11 cellular contexts compared by ENCODE assay signal in the genomic region with DNA sequence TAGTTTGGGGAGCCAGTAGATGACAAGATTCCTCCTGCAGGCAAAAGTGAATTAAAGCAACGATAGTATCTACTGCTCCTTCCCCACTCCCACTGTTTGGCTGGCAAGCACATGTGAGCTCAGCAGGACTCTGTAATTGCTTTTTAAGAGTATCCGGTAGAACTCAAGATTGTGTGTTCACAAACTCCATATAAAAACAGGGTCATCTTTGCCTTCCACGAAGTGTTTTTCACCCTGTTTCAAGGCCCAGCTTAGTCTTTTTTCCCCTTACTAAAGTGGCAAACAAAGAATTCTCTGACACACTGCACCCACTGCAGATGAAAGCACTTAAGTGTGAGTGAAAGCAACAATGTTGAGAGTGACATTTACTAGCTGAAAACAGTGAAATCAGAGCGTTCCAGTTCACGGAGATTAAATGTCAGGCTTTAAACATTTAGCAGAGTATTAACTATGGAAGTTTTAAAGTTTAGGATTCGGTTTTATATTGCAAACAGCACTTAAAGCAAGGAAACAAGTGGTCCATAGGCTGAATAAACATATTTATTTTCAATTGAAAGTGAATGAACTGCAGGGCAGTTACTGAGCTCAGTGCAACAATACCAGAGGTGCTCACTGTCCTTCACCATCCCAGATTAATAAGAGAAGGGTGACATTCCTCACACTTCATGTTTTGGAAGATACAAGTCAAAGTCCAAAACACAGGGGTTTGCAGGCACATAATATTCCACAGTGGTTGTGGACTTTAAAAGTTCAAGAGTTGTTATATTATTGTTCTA.
A peak's percentile ranks its signal among the peaks of the same experiment; 100 is the strongest.
DNase-seq lines count a peak whose midpoint lies in the region; ATAC-seq, FAIRE-seq and TF ChIP-seq lines count a peak whose summit lies in the region.
"Had no signal": no experiment of that assay in that cellular context is flagged by ENCODE, and none has a peak within 500 bp of the region (broad histone marks: within the 10 kb centered on the region; RNA-seq: fewer than 3 reads in every experiment).

No MANE protein-coding gene starts in this region.

- DNase-seq in NCI-H2107 treated with DMSO at 0.1 percent for 48 hours (lab: John Stamatoyannopoulos, UW; ENCODE audit: unreplicated experiment) (peak; percentile 68), NCI-H2107 (lab: John Stamatoyannopoulos, UW) (no peak), mesenchymal stem cell (peak; percentile 38), upper lobe of right lung (no peak), HTR-8/SVneo (ENCODE audit: insufficient read length, low spot score) (no peak)
- DNase-seq in central memory CD4-positive, alpha-beta T cell, result no peak
- DNase-seq: activated T-cell treated with anti-CD3 and anti-CD28 coated beads, Interleukin-2, amount 50 U/mL, for 4 hours; naive B cell; SIG-M5 had no signal

- H3K4me1 ChIP-seq in mesenchymal stem cell (ENCODE audit: control insufficient read depth, insufficient read depth, low read depth, low read length) (peaks cover 5% of the 10 kb centered on the region), upper lobe of right lung (peaks cover 13% of the 10 kb centered on the region)

- H3K4me2 ChIP-seq in mesenchymal stem cell (ENCODE audit: low read length, poor library complexity, severe bottlenecking), result no peak overlapping the region

- no peak overlapping the region for H3K4ac ChIP-seq in mesenchymal stem cell (ENCODE audit: low read depth in 1 of 2, low read length in 2 of 2)

- H3K9ac ChIP-seq in mesenchymal stem cell (ENCODE audit: low read length), result peak overlapping the region; percentile 69

- TF ChIP-seq CTCF in upper lobe of right lung (IDR thresholded peaks at IDR 0.05), result no peak

- H3K27me3 ChIP-seq in mesenchymal stem cell (ENCODE audit: control insufficient read depth in 1 of 2, insufficient read depth in 1 of 2, low read length in 2 of 2), result no peaks in the 10 kb centered on the region
- H3K27me3 ChIP-seq in upper lobe of right lung, result no peaks in the 10 kb centered on the region

- no peak overlapping the region for H2AFZ ChIP-seq in mesenchymal stem cell (ENCODE audit: low read depth, low read length)

- FAIRE-seq in HTR-8/SVneo (lab: Jason Lieb, UNC), result no peak

- H2BK12ac ChIP-seq in mesenchymal stem cell (ENCODE audit: low read length in 2 of 2), result no peak overlapping the region

- H4K91ac ChIP-seq in mesenchymal stem cell (ENCODE audit: low read length), result no peak overlapping the region

- H3K4me3 ChIP-seq in mesenchymal stem cell (ENCODE audit: insufficient read depth in 1 of 2, low read depth in 1 of 2, low read length in 2 of 2), result no peak overlapping the region
- no peak overlapping the region for H3K4me3 ChIP-seq in upper lobe of right lung

- H2BK120ac ChIP-seq in mesenchymal stem cell (ENCODE audit: low read depth, low read length), result no peak overlapping the region

- H3K36me3 ChIP-seq in mesenchymal stem cell (ENCODE audit: control insufficient read depth in 1 of 2, insufficient read depth in 2 of 2, low read depth in 1 of 2, low read length in 2 of 2) (no peaks in the 10 kb centered on the region), upper lobe of right lung (no peaks in the 10 kb centered on the region)

- H3K9me3 ChIP-seq in mesenchymal stem cell (ENCODE audit: control insufficient read depth, low read length) (no peaks in the 10 kb centered on the region), upper lobe of right lung (no peaks in the 10 kb centered on the region)

- no peak overlapping the region for H2BK15ac ChIP-seq in mesenchymal stem cell (ENCODE audit: low read depth, poor library complexity, severe bottlenecking)

- ATAC-seq in upper lobe of right lung, result peak; percentile 54
- no peak for ATAC-seq in GM19467 (IDR thresholded peaks at IDR 0.05; ENCODE audit: unreplicated experiment)
- ATAC-seq: activated T-cell treated with anti-CD3 and anti-CD28 coated beads, Interleukin-2, amount 50 U/mL, for 4 hours had no signal

- no peak overlapping the region for H4K8ac ChIP-seq in mesenchymal stem cell (ENCODE audit: low read length)

- no peak overlapping the region for H3K14ac ChIP-seq in mesenchymal stem cell (ENCODE audit: low read length in 2 of 2)

- no peak overlapping the region for H2BK5ac ChIP-seq in mesenchymal stem cell (ENCODE audit: low read depth, low read length, poor library complexity, severe bottlenecking)

- intact Hi-C loops in upper lobe of right lung (cut with DNase I), result no loop called here

- 22% methylated on average over 5 of the region's 6 CpGs for WGBS in mesenchymal stem cell

- H3K23ac ChIP-seq in mesenchymal stem cell (ENCODE audit: low read length in 2 of 2), result no peak overlapping the region

- H3K79me1 ChIP-seq in mesenchymal stem cell (replicated peaks; ENCODE audit: low read length, poor library complexity, severe bottlenecking), result peaks cover 6% of the 10 kb centered on the region

- no peak overlapping the region for H2AK5ac ChIP-seq in mesenchymal stem cell (ENCODE audit: low read length, severe bottlenecking)

- peak overlapping the region; percentile 60 for H3K27ac ChIP-seq in cingulate gyrus (ENCODE audit: low read depth, low read length)
- peak overlapping the region; percentile 62 for H3K27ac ChIP-seq in mesenchymal stem cell (ENCODE audit: low read length, poor library complexity, severe bottlenecking)
- H3K27ac ChIP-seq in upper lobe of right lung, result peak overlapping the region; percentile 53

- peak overlapping the region in 1 of 2 experiments; percentile 28 for H3K18ac ChIP-seq in mesenchymal stem cell (ENCODE audit: low read depth in 1 of 2, low read length in 2 of 2)

Comparison
In these comparisons a context has a peak if more than half of its experiments do, and no peak if none do; other contexts are left out.
1. DNase-seq: peak in NCI-H2107 treated with DMSO at 0.1 percent for 48 hours (single experiment) and mesenchymal stem cell (single experiment); none in NCI-H2107 (single experiment), upper lobe of right lung (single experiment), HTR-8/SVneo (single experiment) and central memory CD4-positive, alpha-beta T cell (single experiment).
2. Peak in every context shown above with its lines, with median percentiles within 50 percentile points of each other: H3K27ac ChIP-seq.